1 cellular context compared by ENCODE assay signal in genomic region chr1:91803133-91803532, GRCh38.
TF ChIP-seq lines count a peak whose summit lies in the region.

No MANE protein-coding gene starts in this region.

TF ChIP-seq in IMR-90, 13 proteins besides CTCF, POLR2A, EP300 and RAD21:
- TF ChIP-seq CEBPB (IDR thresholded peaks at IDR 0.05; ENCODE audit: low read depth, low read length), result no peak
- no peak for TF ChIP-seq RCOR1 (IDR thresholded peaks at IDR 0.05; ENCODE audit: insufficient replicate concordance, low read length)
- no peak for TF ChIP-seq BHLHE40 (IDR thresholded peaks at IDR 0.05; ENCODE audit: low read depth, low read length)
- no peak for TF ChIP-seq RFX5 (IDR thresholded peaks at IDR 0.05; ENCODE audit: low read depth, low read length)
- no peak for TF ChIP-seq MAFK (IDR thresholded peaks at IDR 0.05; ENCODE audit: low read depth, low read length)
- no peak for TF ChIP-seq SMC3 (IDR thresholded peaks at IDR 0.05; ENCODE audit: low read depth, low read length)
- no peak for TF ChIP-seq ELK1 (IDR thresholded peaks at IDR 0.05; ENCODE audit: borderline replicate concordance, low read depth, low read length)
- TF ChIP-seq USF2 (IDR thresholded peaks at IDR 0.05; ENCODE audit: low read depth, low read length), result no peak
